In genomic region chr1:235703516-235703915, GRCh38 we compare ENCODE assay signal across 19 cellular contexts. TPM values are rescaled to one million over a fixed set of nuclear protein-coding genes. Genes with fewer than 3 reads are reported as not detected.
DNase-seq lines count a peak whose midpoint lies in the region; ATAC-seq and TF ChIP-seq lines count a peak whose summit lies in the region.
"Had no signal": no experiment of that assay in that cellular context is flagged by ENCODE, and none has a peak within 500 bp of the region (broad histone marks: within the 10 kb centered on the region; RNA-seq: fewer than 3 reads in every experiment).

No MANE protein-coding gene starts in this region.

- no peak for ATAC-seq in GM19328 (IDR thresholded peaks at IDR 0.05; ENCODE audit: unreplicated experiment)
- ATAC-seq: activated CD4-positive, alpha-beta T cell treated with anti-CD3 and anti-CD28 coated beads for 36 hours; left ventricle myocardium superior; natural killer cell treated with Interleukin-12 subunit alpha and Interleukin-12 subunit beta and Interleukin-15 and Interleukin-18, amount 100 ng/mL, for 72 hours; stimulated activated memory B cell treated with anti-CD40 and anti-IgM and Interleukin-4, amounts not matched to agents 10 μg/mL and 1 μg/mL and 100 μg/mL, for 72 hours; T-helper 17 cell had no signal

- POLR2A ChIA-PET in RWPE1 (lab: Yijun Ruan, JAX; ENCODE audit: low non-redundant PET), result no interaction called here

- no peaks in the 10 kb centered on the region for H3K4me1 Mint-ChIP-seq in CD14-positive monocyte
- H3K4me1 Mint-ChIP-seq in progenitor cell of endocrine pancreas (ENCODE audit: low read depth), result peaks cover 4% of the 10 kb centered on the region
- H3K4me1 Mint-ChIP-seq: stimulated activated memory B cell treated with anti-CD40 and anti-IgM and Interleukin-4, amounts not matched to agents 10 μg/mL and 1 μg/mL and 100 μg/mL, for 72 hours had no signal

- DNase-seq in GM04503 (ENCODE audit: low read depth) (peak; percentile 17), RWPE1 (ENCODE audit: low spot score) (peak; percentile 15), epithelial cell of esophagus (ENCODE audit: low read depth) (peak; percentile 68), non-pigmented ciliary epithelial cell (ENCODE audit: low read depth) (peak; percentile 48), putamen (ENCODE audit: low spot score) (no peak), CD14-positive monocyte (ENCODE audit: low spot score) (no peak), progenitor cell of endocrine pancreas (ENCODE audit: low spot score, unreplicated experiment) (no peak)
- DNase-seq: activated CD4-positive, alpha-beta T cell treated with anti-CD3 and anti-CD28 coated beads for 36 hours; effector CD4-positive, alpha-beta T cell; hippocampal formation; KBM-7; left ventricle myocardium superior; NCI-H146; NCI-H510A; sigmoid colon; T-helper 17 cell had no signal

- H3K9me3 Mint-ChIP-seq in CD14-positive monocyte, result no peaks in the 10 kb centered on the region
- H3K9me3 Mint-ChIP-seq in progenitor cell of endocrine pancreas (ENCODE audit: low read depth), result no peaks in the 10 kb centered on the region
- H3K9me3 Mint-ChIP-seq: natural killer cell treated with Interleukin-12 subunit alpha and Interleukin-12 subunit beta and Interleukin-15 and Interleukin-18, amount 100 ng/mL, for 72 hours; stimulated activated memory B cell treated with anti-CD40 and anti-IgM and Interleukin-4, amounts not matched to agents 10 μg/mL and 1 μg/mL and 100 μg/mL, for 72 hours had no signal

- no peak overlapping the region for H3K27ac ChIP-seq in RWPE1
- H3K27ac ChIP-seq: sigmoid colon had no signal

- H3K4me3 Mint-ChIP-seq in CD14-positive monocyte (no peak overlapping the region), progenitor cell of endocrine pancreas (ENCODE audit: low read depth) (no peak overlapping the region)
- H3K4me3 Mint-ChIP-seq: activated CD4-positive, alpha-beta T cell treated with anti-CD3 and anti-CD28 coated beads for 36 hours; natural killer cell treated with Interleukin-12 subunit alpha and Interleukin-12 subunit beta and Interleukin-15 and Interleukin-18, amount 100 ng/mL, for 72 hours; stimulated activated memory B cell treated with anti-CD40 and anti-IgM and Interleukin-4, amounts not matched to agents 10 μg/mL and 1 μg/mL and 100 μg/mL, for 72 hours; T-helper 17 cell had no signal

- H3K4me3 ChIP-seq in epithelial cell of esophagus (ENCODE audit: low read length), result no peak overlapping the region
- H3K4me3 ChIP-seq: sigmoid colon had no signal

- no peak for TF ChIP-seq CTCF in RWPE1 (conservative IDR thresholded peaks at IDR 0.05; ENCODE audit: low read depth)
- no peak for TF ChIP-seq CTCF in epithelial cell of esophagus (IDR thresholded peaks at IDR 0.05; ENCODE audit: insufficient read depth, low read depth, low read length, missing control alignments)
- no peak for TF ChIP-seq CTCF in CD14-positive monocyte (IDR thresholded peaks at IDR 0.05)
- TF ChIP-seq CTCF in progenitor cell of endocrine pancreas (IDR thresholded peaks at IDR 0.05; ENCODE audit: unreplicated experiment), result no peak

- intact Hi-C loops in CD14-positive monocyte (cut with micrococcal nuclease), result no loop called here

- no peaks in the 10 kb centered on the region for H3K27me3 Mint-ChIP-seq in CD14-positive monocyte (ENCODE audit: low read depth in 3 of 3)
- H3K27me3 Mint-ChIP-seq in progenitor cell of endocrine pancreas, result no peaks in the 10 kb centered on the region
- H3K27me3 Mint-ChIP-seq: activated CD4-positive, alpha-beta T cell treated with anti-CD3 and anti-CD28 coated beads for 36 hours; natural killer cell treated with Interleukin-12 subunit alpha and Interleukin-12 subunit beta and Interleukin-15 and Interleukin-18, amount 100 ng/mL, for 72 hours; stimulated activated memory B cell treated with anti-CD40 and anti-IgM and Interleukin-4, amounts not matched to agents 10 μg/mL and 1 μg/mL and 100 μg/mL, for 72 hours; T-helper 17 cell had no signal

- H3K36me3 Mint-ChIP-seq in CD14-positive monocyte (peaks cover 84 to 96% of the 10 kb centered on the region in 2 donors), progenitor cell of endocrine pancreas (ENCODE audit: insufficient read depth) (peaks cover 6% of the 10 kb centered on the region)

- CTCF ChIA-PET in RWPE1 (lab: Yijun Ruan, JAX), result no interaction called here

- peak overlapping the region in 1 of 7 donors; percentile 48 for H3K27ac Mint-ChIP-seq in CD14-positive monocyte
- H3K27ac Mint-ChIP-seq in progenitor cell of endocrine pancreas, result no peak overlapping the region
- H3K27ac Mint-ChIP-seq: natural killer cell treated with Interleukin-12 subunit alpha and Interleukin-12 subunit beta and Interleukin-15 and Interleukin-18, amount 100 ng/mL, for 72 hours; stimulated activated memory B cell treated with anti-CD40 and anti-IgM and Interleukin-4, amounts not matched to agents 10 μg/mL and 1 μg/mL and 100 μg/mL, for 72 hours; T-helper 17 cell had no signal

RNA-seq across cellular contexts. Expression of gene GNG4, which starts 53.9 kb away (rescaled TPM):
- not detected for polyA plus RNA-seq in CD14-positive monocyte
- total RNA-seq in progenitor cell of endocrine pancreas, result 19.6 and 26.7 TPM in 2 replicates
- total RNA-seq: left ventricle myocardium superior, T-helper 17 cell had no signal

Comparison
In these comparisons a context has a peak if more than half of its experiments do, and no peak if none do; other contexts are left out.
1. DNase-seq: peak in GM04503 (single experiment), RWPE1 (single experiment), epithelial cell of esophagus (single experiment) and non-pigmented ciliary epithelial cell (single experiment); none in putamen (single experiment), CD14-positive monocyte (single experiment) and progenitor cell of endocrine pancreas (single experiment).